Comparison of ENCODE assay signal across 18 cellular contexts in the genomic region with DNA sequence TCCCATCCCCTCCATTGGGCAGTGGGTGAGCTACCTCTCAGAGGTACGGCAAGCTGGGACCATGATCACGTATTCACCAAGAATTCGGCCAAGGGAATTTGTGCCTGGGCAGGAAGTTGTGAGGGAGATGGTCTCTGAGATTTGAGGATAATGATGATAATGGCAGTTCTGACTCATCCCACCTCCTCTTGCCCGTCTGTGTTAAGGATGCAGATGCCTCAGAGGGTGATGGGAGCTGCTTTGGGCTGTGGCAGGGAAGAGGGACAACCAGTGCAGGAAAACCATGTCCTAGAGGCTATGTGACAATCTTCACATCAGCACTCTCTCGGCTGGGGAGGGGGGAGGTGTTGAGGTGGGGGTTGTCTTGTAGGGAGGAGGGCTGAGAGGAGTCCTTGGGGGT. TPM values are rescaled to one million over a fixed set of nuclear protein-coding genes. Genes with fewer than 3 reads are reported as not detected.
A peak's percentile ranks its signal among the peaks of the same experiment; 100 is the strongest.
DNase-seq lines count a peak whose midpoint lies in the region; ATAC-seq, FAIRE-seq and TF ChIP-seq lines count a peak whose summit lies in the region.
"Had no signal": no experiment of that assay in that cellular context is flagged by ENCODE, and none has a peak within 500 bp of the region (broad histone marks: within the 10 kb centered on the region; RNA-seq: fewer than 3 reads in every experiment).

No MANE protein-coding gene starts in this region.

- H3K27me3 ChIP-seq in endodermal cell (ENCODE audit: control insufficient read depth, insufficient read depth, low read length, poor library complexity, severe bottlenecking) = no peaks in the 10 kb centered on the region
- peaks cover 0 to 13% (median 0%) of the 10 kb centered on the region in 3 donors for H3K27me3 ChIP-seq in stomach
- H3K27me3 ChIP-seq: MG63 had no signal

- CTCF ChIA-PET in activated CD4-positive, alpha-beta T cell treated with anti-CD3 and anti-CD28 coated beads for 36 hours (lab: Charles Lee) = interaction anchor here (1.1 kb wide), 1 partner anchor 71 kb away, joined by 3 read pairs; no protein-coding TSS in a partner anchor

- H3K4me1 Mint-ChIP-seq in endodermal cell = peaks cover 1% of the 10 kb centered on the region
- H3K4me1 Mint-ChIP-seq in activated CD4-positive, alpha-beta T cell treated with anti-CD3 and anti-CD28 coated beads for 36 hours = peaks cover 6% of the 10 kb centered on the region

- POLR2A ChIA-PET in activated CD4-positive, alpha-beta T cell treated with anti-CD3 and anti-CD28 coated beads for 36 hours (lab: Charles Lee) = no interaction called here

- peaks cover 5% of the 10 kb centered on the region for H3K27me3 Mint-ChIP-seq in endodermal cell (ENCODE audit: insufficient read depth)
- peaks cover 12% of the 10 kb centered on the region for H3K27me3 Mint-ChIP-seq in activated CD4-positive, alpha-beta T cell treated with anti-CD3 and anti-CD28 coated beads for 36 hours

- H3K27ac Mint-ChIP-seq in endodermal cell = peak overlapping the region; percentile 59
- no peak overlapping the region for H3K27ac Mint-ChIP-seq in activated CD4-positive, alpha-beta T cell treated with anti-CD3 and anti-CD28 coated beads for 36 hours

- no peak overlapping the region for H3K4me3 Mint-ChIP-seq in endodermal cell
- no peak overlapping the region for H3K4me3 Mint-ChIP-seq in activated CD4-positive, alpha-beta T cell treated with anti-CD3 and anti-CD28 coated beads for 36 hours

- H3K9me3 ChIP-seq in endodermal cell (ENCODE audit: control insufficient read depth, low read length) = peaks cover 4% of the 10 kb centered on the region
- H3K9me3 ChIP-seq in stomach = peaks cover 0 to 35% (median 5%) of the 10 kb centered on the region in 4 donors

- H3K36me3 Mint-ChIP-seq in endodermal cell (ENCODE audit: low read depth) = no peaks in the 10 kb centered on the region
- no peaks in the 10 kb centered on the region for H3K36me3 Mint-ChIP-seq in activated CD4-positive, alpha-beta T cell treated with anti-CD3 and anti-CD28 coated beads for 36 hours (ENCODE audit: low read depth)

- TF ChIP-seq EP300 in stomach (IDR thresholded peaks at IDR 0.05) = no peak

- no peak overlapping the region for H3K27ac ChIP-seq in endodermal cell (ENCODE audit: low read depth, low read length)
- H3K27ac ChIP-seq in stomach = no peak overlapping the region
- H3K27ac ChIP-seq: BLaER1 treated with 17β-estradiol and CSF1 and Interleukin-3, amounts not matched to agents 10 nM and 100 nM; HL-60; KMS-11 had no signal

- ATAC-seq in activated CD4-positive, alpha-beta T cell treated with anti-CD3 and anti-CD28 coated beads for 36 hours = no peak
- ATAC-seq in HG03045 (IDR thresholded peaks at IDR 0.05; ENCODE audit: unreplicated experiment) = no peak

- H3K4me1 ChIP-seq in endodermal cell (ENCODE audit: control insufficient read depth, insufficient read depth, low read length) (no peaks in the 10 kb centered on the region), stomach (no peaks in the 10 kb centered on the region)

- H3K9ac ChIP-seq in endodermal cell (ENCODE audit: extremely low read depth, low read length, poor library complexity, severe bottlenecking) = no peak overlapping the region
- H3K9ac ChIP-seq: BLaER1 treated with 17β-estradiol and CSF1 and Interleukin-3, amounts not matched to agents 10 nM and 100 nM; KMS-11 had no signal

- H3K4me3 ChIP-seq in endodermal cell (ENCODE audit: low read length) = no peak overlapping the region
- H3K4me3 ChIP-seq in stomach = no peak overlapping the region
- H3K4me3 ChIP-seq: BLaER1 treated with 17β-estradiol and CSF1 and Interleukin-3, amounts not matched to agents 10 nM and 100 nM; MG63 had no signal

- H3K9me3 Mint-ChIP-seq in endodermal cell = no peaks in the 10 kb centered on the region
- peaks cover 8% of the 10 kb centered on the region for H3K9me3 Mint-ChIP-seq in activated CD4-positive, alpha-beta T cell treated with anti-CD3 and anti-CD28 coated beads for 36 hours (ENCODE audit: low read depth)

- peak; percentile 59 for FAIRE-seq in urothelium cell line (lab: Jason Lieb, UNC)

- 80 to 91% methylated on average over 1 to 4 of the region's 5 CpGs for WGBS in endodermal cell (ENCODE audit: insufficient coverage in 1 of 2, insufficient read length in 1 of 2), 2 experiments
- WGBS in stomach, 5 donors = 58 to 68% (median 65%) methylated on average over 5 of the region's 5 CpGs

- TF ChIP-seq CTCF in endodermal cell (conservative IDR thresholded peaks at IDR 0.05) = no peak
- no peak for TF ChIP-seq CTCF in stomach (IDR thresholded peaks at IDR 0.05)

- DNase-seq in ELF-1 (ENCODE audit: low read depth, low spot score) = peak; percentile 32
- DNase-seq in RPMI7951 (ENCODE audit: low read depth) = peak; percentile 89
- DNase-seq in endodermal cell = peak; percentile 39
- DNase-seq in urothelium cell line (ENCODE audit: low spot score) = no peak
- no peak for DNase-seq in activated CD4-positive, alpha-beta T cell treated with anti-CD3 and anti-CD28 coated beads for 36 hours
- DNase-seq in stomach = no peak
- DNase-seq: MG63; NCI-H1092 treated with DMSO at 0.1 percent for 48 hours; NCI-H1694; NCI-H345; NCI-H526 treated with DMSO at 0.1 percent for 48 hours; NK-92 treated with Interleukin-12 subunit alpha and Interleukin-12 subunit beta, amount 100 ng/mL, for 24 hours; SHP77 treated with DMSO at 0.1 percent for 48 hours; SW 1271 had no signal

- no peak for TF ChIP-seq POLR2A in stomach (IDR thresholded peaks at IDR 0.05)

- intact Hi-C loops in activated CD4-positive, alpha-beta T cell treated with anti-CD3 and anti-CD28 coated beads for 36 hours (cut with DNase I, micrococcal nuclease) = loop anchor here in 1 of 2 experiments (5.0 kb wide), 1 partner anchor 67 kb away; no protein-coding TSS in a partner anchor
- intact Hi-C loops in stomach (cut with DNase I; ENCODE audit: low total_unique reads) = no loop called here

- H3K36me3 ChIP-seq in endodermal cell (ENCODE audit: control insufficient read depth, insufficient read depth, low read length) (no peaks in the 10 kb centered on the region), stomach (no peaks in the 10 kb centered on the region)
- H3K36me3 ChIP-seq: BLaER1 treated with 17β-estradiol and CSF1 and Interleukin-3, amounts not matched to agents 10 nM and 100 nM; MG63 had no signal

RNA-seq across cellular contexts. Expression of a gene that starts 4.3 kb away (rescaled TPM):
- total RNA-seq in RPMI7951 (2014; rRNA removed; shearing (Covaris generic)) = not detected in 2 replicates
- total RNA-seq in endodermal cell (not detected), stomach (not detected)
- not detected for polyA plus RNA-seq in endodermal cell (2013, experiment 1 of 2)
- polyA plus RNA-seq in endodermal cell (2013, experiment 2 of 2) = not detected
- not detected for total RNA-seq in activated CD4-positive, alpha-beta T cell treated with anti-CD3 and anti-CD28 coated beads for 36 hours
- not detected for polyA plus RNA-seq in stomach

Comparison
In these comparisons a context has a peak if more than half of its experiments do, and no peak if none do; other contexts are left out.
1. DNase-seq: peak in ELF-1 (single experiment), RPMI7951 (single experiment) and endodermal cell (single experiment); none in urothelium cell line (single experiment), activated CD4-positive, alpha-beta T cell treated with anti-CD3 and anti-CD28 coated beads for 36 hours (single experiment) and stomach (single experiment).